ENCODE assay signal across 16 cellular contexts in the genomic region with DNA sequence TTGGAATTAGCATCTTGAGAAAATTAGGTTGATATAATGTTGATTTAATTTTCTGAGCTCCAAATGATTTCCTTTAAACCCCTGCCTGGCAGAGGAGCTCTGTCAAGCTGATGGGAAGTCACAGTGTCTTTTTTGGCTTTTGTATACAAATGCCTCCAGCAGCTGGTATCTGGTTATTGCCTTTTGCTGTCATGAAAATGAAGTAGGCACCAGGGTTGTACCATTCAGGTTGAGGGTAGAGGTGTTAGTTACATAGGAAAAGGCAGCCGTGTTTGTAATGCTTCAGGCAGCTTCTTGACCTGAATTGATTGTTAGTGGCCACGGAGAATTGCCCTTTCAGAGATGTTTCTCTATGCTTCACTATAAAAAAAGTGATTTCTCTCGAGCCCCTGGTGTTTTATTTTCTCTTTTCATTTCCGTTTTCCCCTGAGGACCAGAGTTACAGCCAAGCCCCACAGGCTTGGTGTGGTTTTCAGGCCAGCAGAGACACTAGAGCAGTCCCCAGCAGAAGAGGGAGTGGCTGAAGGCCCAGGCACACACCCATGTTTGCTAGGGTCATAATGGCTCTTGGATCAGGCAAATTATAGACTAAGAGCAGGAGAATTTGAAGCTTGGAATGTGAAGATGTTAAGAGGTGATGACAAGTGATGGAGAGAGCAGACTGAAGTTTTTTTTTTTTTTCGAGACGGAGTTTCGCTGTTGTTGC. TPM values are rescaled to one million over a fixed set of nuclear protein-coding genes. Genes with fewer than 3 reads are reported as not detected.
DNase-seq lines count a peak whose midpoint lies in the region; ATAC-seq and TF ChIP-seq lines count a peak whose summit lies in the region.
"Had no signal": no experiment of that assay in that cellular context is flagged by ENCODE, and none has a peak within 500 bp of the region (broad histone marks: within the 10 kb centered on the region; RNA-seq: fewer than 3 reads in every experiment).

No MANE protein-coding gene starts in this region.

- DNase-seq in GM23248 (peak; percentile 67), NCI-H187 treated with DMSO at 0.1 percent for 48 hours (lab: John Stamatoyannopoulos, UW) (peak; percentile 68), dedifferentiated amniotic fluid mesenchymal stem cell (ENCODE audit: extremely low spot score) (peak; percentile 23), omental fat pad (ENCODE audit: low spot score) (no peak), SHP77 treated with DMSO at 0.1 percent for 48 hours (lab: John Stamatoyannopoulos, UW) (no peak), right atrium auricular region (ENCODE audit: low spot score) (no peak), A172 (ENCODE audit: low spot score) (no peak)
- DNase-seq: activated CD4-positive, alpha-beta T cell treated with anti-CD3 and anti-CD28 coated beads, Interleukin-2, amount 50 U/mL, for 4 hours; amygdala; CD4-positive, alpha-beta memory T cell; nucleus accumbens; stimulated activated CD4-positive, alpha-beta T cell treated with anti-CD3 and anti-CD28 coated beads, Interleukin-4, amount 100 ng/mL, for 1 hour; stimulated activated CD8-positive, alpha-beta memory T cell treated with anti-CD3 and anti-CD28 coated beads, Interleukin-4, amount 100 ng/mL, for 48 hours; tibial artery had no signal

- in situ Hi-C loops in GM23248 (cut with MboI): no loop called here

- no peak overlapping the region for H3K4me3 ChIP-seq in GM23248
- H3K4me3 ChIP-seq in rectal smooth muscle tissue (ENCODE audit: low read length): no peak overlapping the region
- H3K4me3 ChIP-seq in right atrium auricular region: no peak overlapping the region
- H3K4me3 ChIP-seq: GM12878, tibial artery had no signal

- ATAC-seq in omental fat pad (ENCODE audit: low FRiP score): no peak
- ATAC-seq: GM12878 had no signal

- 57 to 67% methylated on average over 7 of the region's 7 CpGs for WGBS in GM23248 (ENCODE audit: low coverage in 1 of 2, low lambda C conversion rate in 2 of 2, missing lambda C conversion rate in 2 of 2), 2 experiments

- H2AFZ ChIP-seq in GM23248: no peak overlapping the region; the same call in 1 of the 2 replicates

- H3K9ac ChIP-seq in GM23248 (peak overlapping the region; percentile 40), rectal smooth muscle tissue (ENCODE audit: low read length) (no peak overlapping the region)

- H3K9me2 ChIP-seq in GM23248 (ENCODE audit: insufficient read depth): no peaks in the 10 kb centered on the region

- H3K36me3 ChIP-seq in GM23248 (ENCODE audit: low read depth) (peaks cover 6% of the 10 kb centered on the region; the same call in 1 of the 2 replicates), rectal smooth muscle tissue (ENCODE audit: control insufficient read depth, insufficient read depth, low read length) (peaks cover 13% of the 10 kb centered on the region), right atrium auricular region (peaks cover 62% of the 10 kb centered on the region)

- H3K9me3 ChIP-seq in GM23248 (ENCODE audit: low read depth) (no peaks in the 10 kb centered on the region), right atrium auricular region (no peaks in the 10 kb centered on the region)
- H3K9me3 ChIP-seq: tibial artery had no signal

- H3K27ac ChIP-seq in GM23248 (peak overlapping the region; percentile 98), rectal smooth muscle tissue (ENCODE audit: low read depth, low read length) (peak overlapping the region; percentile 80), right atrium auricular region (no peak overlapping the region)
- H3K27ac ChIP-seq: tibial artery had no signal

- H3K27me3 ChIP-seq in GM23248 (replicated peaks; ENCODE audit: insufficient read depth): no peaks in the 10 kb centered on the region
- H3K27me3 ChIP-seq in rectal smooth muscle tissue (ENCODE audit: control insufficient read depth, insufficient read depth, low read length): no peaks in the 10 kb centered on the region
- no peaks in the 10 kb centered on the region for H3K27me3 ChIP-seq in right atrium auricular region
- H3K27me3 ChIP-seq: tibial artery had no signal

- TF ChIP-seq CTCF in omental fat pad (IDR thresholded peaks at IDR 0.05) (no peak), right atrium auricular region (IDR thresholded peaks at IDR 0.05) (no peak)

- peaks cover 48% of the 10 kb centered on the region for H3F3A ChIP-seq in GM23248 (ENCODE audit: insufficient read depth)

- 0 out of 2 replicates have a peak, but pooled peaks cover 3% of the 10 kb centered on the region for H3K79me2 ChIP-seq in GM23248 (ENCODE audit: insufficient read depth)

- peak overlapping the region; percentile 9 for H3K4me2 ChIP-seq in GM23248 (ENCODE audit: unreplicated experiment)

- H4K20me1 ChIP-seq in GM23248 (ENCODE audit: insufficient read depth): no peaks in the 10 kb centered on the region

- H3K4me1 ChIP-seq in GM23248 (ENCODE audit: insufficient read depth) (peaks cover 60% of the 10 kb centered on the region), rectal smooth muscle tissue (ENCODE audit: control insufficient read depth, insufficient read depth, low read length) (peaks cover 20% of the 10 kb centered on the region), right atrium auricular region (peaks cover 0 to 20% of the 10 kb centered on the region in 2 donors)
- H3K4me1 ChIP-seq: tibial artery had no signal

RNA-seq across cellular contexts. Expression of a gene that starts 21.6 kb away (rescaled TPM):
- 37.7 and 46.3 TPM in 2 replicates for total RNA-seq in GM23248 (2014; rRNA removed; shearing (Covaris generic))
- polyA plus RNA-seq in GM23248 (2016; fragmentation: Nextera tagmentation; extraction: Ambion mirVana): 15.2 and 16.1 TPM in 2 replicates
- 10 to 100 TPM; 22.5 to 34.5 (median 28.5) TPM for total RNA-seq in omental fat pad
- 10 to 100 TPM; 20.4 to 21.1 TPM for total RNA-seq in right atrium auricular region
- 24.1 and 26.3 TPM in 2 replicates for total RNA-seq in A172 (2014; rRNA removed; shearing (Covaris generic))

RNA-seq across cellular contexts. Expression of a gene that starts 45.1 kb away (rescaled TPM):
- 35.8 and 41.2 TPM in 2 replicates for total RNA-seq in GM23248 (2014; rRNA removed; shearing (Covaris generic))
- polyA plus RNA-seq in GM23248 (2016; fragmentation: Nextera tagmentation; extraction: Ambion mirVana): 48.1 and 51.0 TPM in 2 replicates
- total RNA-seq in omental fat pad (10 to 100 TPM; 16.0 to 24.0 (median 20.0) TPM), right atrium auricular region (10 to 100 TPM; 26.1 to 39.6 TPM)
- total RNA-seq in A172 (2014; rRNA removed; shearing (Covaris generic)): 53.8 and 96.5 TPM in 2 replicates

Comparison
In these comparisons a context has a peak if more than half of its experiments do, and no peak if none do; other contexts are left out.
1. DNase-seq: peak in GM23248 (single experiment), NCI-H187 treated with DMSO at 0.1 percent for 48 hours (single experiment) and dedifferentiated amniotic fluid mesenchymal stem cell (single experiment); none in omental fat pad (single experiment), SHP77 treated with DMSO at 0.1 percent for 48 hours (single experiment), right atrium auricular region (single experiment) and A172 (single experiment).
2. H3K27ac ChIP-seq: peak in GM23248 (single experiment) and rectal smooth muscle tissue (single experiment); none in right atrium auricular region (0 of 2).